ENCODE assay signal across 8 cellular contexts in genomic region chr14:51846631-51847488, GRCh38. TPM values are rescaled to one million over a fixed set of nuclear protein-coding genes. Genes with fewer than 3 reads are reported as not detected.
DNase-seq lines count a peak whose midpoint lies in the region; ATAC-seq and TF ChIP-seq lines count a peak whose summit lies in the region.

No MANE protein-coding gene starts in this region.

- H3K9me3 ChIP-seq in duodenal mucosa (ENCODE audit: control insufficient read depth in 1 of 2, low read length in 2 of 2), result no peaks in the 10 kb centered on the region

- no peaks in the 10 kb centered on the region for H3K9me3 Mint-ChIP-seq in mesothelial cell of epicardium

- peaks cover 5 to 6% of the 10 kb centered on the region in 2 donors for H3K4me1 ChIP-seq in duodenal mucosa (ENCODE audit: control insufficient read depth in 1 of 2, insufficient read depth in 2 of 2, low read length in 2 of 2)

- ATAC-seq in GM18505 (IDR thresholded peaks at IDR 0.05; ENCODE audit: unreplicated experiment) (peak; percentile 75), HG02852 (IDR thresholded peaks at IDR 0.05; ENCODE audit: unreplicated experiment) (peak; percentile 78)

- H3K4me1 Mint-ChIP-seq in mesothelial cell of epicardium, result peaks cover 12% of the 10 kb centered on the region

- no peak overlapping the region for H3K27ac Mint-ChIP-seq in mesothelial cell of epicardium

- TF ChIP-seq POLR2A in GM18505 (IDR thresholded peaks at IDR 0.05; ENCODE audit: borderline replicate concordance, extremely low read depth, insufficient read depth, insufficient read length), result peak; percentile 47

- no peaks in the 10 kb centered on the region for H3K36me3 Mint-ChIP-seq in mesothelial cell of epicardium

- H3K27me3 Mint-ChIP-seq in mesothelial cell of epicardium (ENCODE audit: low read depth), result no peaks in the 10 kb centered on the region

- peak overlapping the region; percentile 83 for H3K27ac ChIP-seq in duodenal mucosa (ENCODE audit: low read depth, low read length)

- no peak for TF ChIP-seq CTCF in mesothelial cell of epicardium (IDR thresholded peaks at IDR 0.05; ENCODE audit: unreplicated experiment)

- H3K27me3 ChIP-seq in duodenal mucosa (ENCODE audit: control insufficient read depth in 1 of 2, insufficient read depth in 2 of 2, low read length in 2 of 2), result no peaks in the 10 kb centered on the region

- peak overlapping the region in 1 of 2 donors; percentile 45 for H3K9ac ChIP-seq in duodenal mucosa (ENCODE audit: low read depth in 1 of 2, low read length in 2 of 2)

- DNase-seq in NCI-H2029 (lab: John Stamatoyannopoulos, UW) (peak; percentile 89), mesothelial cell of epicardium (ENCODE audit: low spot score in 2 of 2, unreplicated experiment in 2 of 2) (no peak), HCEC 1CT (no peak)
- peak; percentile 79 to 89 for DNase-seq in activated CD4-positive, alpha-beta T cell treated with anti-CD3 and anti-CD28 coated beads, Interleukin-2, amount 50 U/mL, for 48 hours
- DNase-seq in stimulated activated CD8-positive, alpha-beta memory T cell treated with anti-CD3 and anti-CD28 coated beads, Interleukin-15, amount 100 ng/mL, for 48 hours (ENCODE audit: low read depth in 2 of 2), result peak; percentile 74 to 77

- no peaks in the 10 kb centered on the region for H3K36me3 ChIP-seq in duodenal mucosa (ENCODE audit: control insufficient read depth in 1 of 2, insufficient read depth in 2 of 2, low read length in 2 of 2)

- H3K4me3 ChIP-seq in duodenal mucosa (ENCODE audit: low read depth in 1 of 2, low read length in 2 of 2), result peak overlapping the region; percentile 59 to 60

- peak overlapping the region; percentile 9 for H3K4me3 Mint-ChIP-seq in mesothelial cell of epicardium

RNA-seq across cellular contexts. Expression of gene GNG2, which starts 13.6 kb away (rescaled TPM):
- 47.2 to 56.2 TPM (median 52.4 TPM) in 3 replicates for total RNA-seq in mesothelial cell of epicardium

Comparison
In these comparisons a context has a peak if more than half of its experiments do, and no peak if none do; other contexts are left out.
1. DNase-seq: peak in NCI-H2029 (single experiment), activated CD4-positive, alpha-beta T cell treated with anti-CD3 and anti-CD28 coated beads, Interleukin-2, amount 50 U/mL, for 48 hours (2 of 2) and stimulated activated CD8-positive, alpha-beta memory T cell treated with anti-CD3 and anti-CD28 coated beads, Interleukin-15, amount 100 ng/mL, for 48 hours (2 of 2); none in mesothelial cell of epicardium (0 of 2) and HCEC 1CT (single experiment).